Comparison of ENCODE assay signal across 8 cellular contexts in genomic region chr7:10973942-10974716, GRCh38. TPM values are rescaled to one million over a fixed set of nuclear protein-coding genes. Genes with fewer than 3 reads are reported as not detected.
DNase-seq lines count a peak whose midpoint lies in the region; ATAC-seq and TF ChIP-seq lines count a peak whose summit lies in the region.

No MANE protein-coding gene starts in this region.

- peak; percentile 18 for ATAC-seq in HG03521 (IDR thresholded peaks at IDR 0.05; ENCODE audit: unreplicated experiment)

- intact Hi-C loops in breast epithelium (cut with DNase I; ENCODE audit: low total_unique reads), result no loop called here

- TF ChIP-seq CTCF in GM20000 (IDR thresholded peaks at IDR 0.05; ENCODE audit: extremely low read depth, missing control alignments) (no peak), breast epithelium (IDR thresholded peaks at IDR 0.05) (no peak)

- H3K9me3 ChIP-seq in SJCRH30 (replicated peaks) (peaks cover 4% of the 10 kb centered on the region; the same call in 1 of the 2 replicates), breast epithelium (no peaks in the 10 kb centered on the region)

- H3K4me3 ChIP-seq in SJCRH30 (peak overlapping the region; percentile 79), breast epithelium (peak overlapping the region; percentile 69 to 94 (median 92)), skin epidermis (peak overlapping the region; percentile 62 to 95 (median 82))

- H3K36me3 ChIP-seq in SJCRH30 (peaks cover 31% of the 10 kb centered on the region), breast epithelium (no peaks in the 10 kb centered on the region)

- H3K4me1 ChIP-seq in SJCRH30 (peaks cover 14% of the 10 kb centered on the region), breast epithelium (no peaks in the 10 kb centered on the region)

- DNase-seq in DMS79 treated with DMSO at 0.1 percent for 48 hours (lab: John Stamatoyannopoulos, UW) (peak; percentile 48), GM20000 (ENCODE audit: low spot score) (peak; percentile 41), SJCRH30 (peak; percentile 56 to 69), breast epithelium (ENCODE audit: low spot score in 2 of 2) (no peak), islet precursor cell (peak; percentile 71), NCI-H2081 treated with DMSO at 0.1 percent for 48 hours (lab: John Stamatoyannopoulos, UW) (no peak)

- no peak for TF ChIP-seq POLR2A in breast epithelium (IDR thresholded peaks at IDR 0.05)

- H3K27ac ChIP-seq in SJCRH30, result peak overlapping the region; percentile 96
- H3K27ac ChIP-seq in breast epithelium, result peak overlapping the region; percentile 82 to 90
- peak overlapping the region; percentile 71 to 99 (median 92) for H3K27ac ChIP-seq in skin epidermis

- H3K27me3 ChIP-seq in SJCRH30 (no peaks in the 10 kb centered on the region), breast epithelium (no peaks in the 10 kb centered on the region)

RNA-seq across cellular contexts. Expression of gene PHF14, which starts 0.5 kb away (rescaled TPM):
- total RNA-seq in SJCRH30 (2014; rRNA removed; shearing (Covaris generic)), result 90.0 and 109 TPM in 2 replicates
- total RNA-seq in breast epithelium, result 10 to 100 TPM; 42.6 to 73.5 (median 66.9) TPM

Comparison
In these comparisons a context has a peak if more than half of its experiments do, and no peak if none do; other contexts are left out.
1. DNase-seq: peak in DMS79 treated with DMSO at 0.1 percent for 48 hours (single experiment), GM20000 (single experiment), SJCRH30 (2 of 2) and islet precursor cell (single experiment); none in breast epithelium (0 of 2) and NCI-H2081 treated with DMSO at 0.1 percent for 48 hours (single experiment).
2. Peak in every context shown above with its lines, with median percentiles within 50 percentile points of each other: H3K27ac ChIP-seq and H3K4me3 ChIP-seq.